Comparison of ENCODE assay signal across 25 cellular contexts in the genomic region with DNA sequence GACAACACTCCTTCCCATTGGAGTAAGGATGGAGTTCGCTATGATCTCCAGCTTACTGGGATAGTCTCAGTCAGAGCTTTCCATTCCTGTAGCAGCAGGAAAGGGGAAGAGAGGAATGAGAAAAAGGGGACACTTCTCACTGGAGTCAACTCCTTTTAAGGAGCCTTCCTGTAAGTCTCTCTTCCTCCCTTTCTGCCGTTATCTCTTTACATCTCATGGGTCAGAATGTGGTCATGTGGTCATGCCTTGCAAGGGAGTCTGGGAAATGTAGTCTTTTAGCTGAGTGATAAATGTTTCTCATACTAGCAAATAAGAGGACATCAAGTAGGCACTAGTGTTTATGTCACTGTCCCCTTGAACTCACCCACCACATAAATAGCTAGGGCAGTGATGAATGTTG.
A peak's percentile ranks its signal among the peaks of the same experiment; 100 is the strongest.
DNase-seq lines count a peak whose midpoint lies in the region; ATAC-seq, FAIRE-seq and TF ChIP-seq lines count a peak whose summit lies in the region.
"Had no signal": no experiment of that assay in that cellular context is flagged by ENCODE, and none has a peak within 500 bp of the region (broad histone marks: within the 10 kb centered on the region; RNA-seq: fewer than 3 reads in every experiment).

No MANE protein-coding gene starts in this region.

- no peak overlapping the region for H4K5ac ChIP-seq in H1 (ENCODE audit: insufficient read length, low read depth, low read length)

- H3K79me2 ChIP-seq in HepG2 (ENCODE audit: insufficient read depth, low read length) = no peaks in the 10 kb centered on the region
- no peaks in the 10 kb centered on the region for H3K79me2 ChIP-seq in OCI-LY3 (ENCODE audit: low read length)
- H3K79me2 ChIP-seq in H1 (ENCODE audit: control insufficient read depth in 1 of 2, insufficient read depth in 2 of 2, low read length in 2 of 2) = no peaks in the 10 kb centered on the region

- no peaks in the 10 kb centered on the region for H3K23me2 ChIP-seq in H1 (ENCODE audit: low read depth, low read length)

- H3K27ac Mint-ChIP-seq in activated naive CD4-positive, alpha-beta T cell treated with anti-CD3 and anti-CD28 coated beads for 36 hours = no peak overlapping the region

- 22% methylated on average over 2 of the region's 2 CpGs for WGBS in HepG2 (ENCODE audit: low lambda C conversion rate)
- WGBS in right lobe of liver (ENCODE audit: insufficient coverage, low coverage, low lambda C conversion rate, missing lambda C conversion rate) = 68% methylated on average over 2 of the region's 2 CpGs
- WGBS in H1 (ENCODE audit: extremely low coverage in 1 of 2, insufficient coverage in 1 of 2, insufficient read length in 1 of 2, insufficient replicate concordance in 2 of 2, low coverage in 1 of 2, low lambda C conversion rate in 2 of 2, missing lambda C conversion rate in 1 of 2), 2 experiments = 86% methylated on average over 2 of the region's 2 CpGs; no CpG with 5 or more reads in 1 of the 2 experiments

- no peak overlapping the region for H2BK12ac ChIP-seq in H1 (ENCODE audit: low read depth, low read length)

- in situ Hi-C loops in HepG2 (cut with HindIII; ENCODE audit: extremely low pct_ligation_motif_present, low pct_unique_long_range_greater_than_20kb) = no loop called here

- H3K36me3 ChIP-seq in HepG2 (replicated peaks in 1 of 2; ENCODE audit: control insufficient read depth in 1 of 2, insufficient read depth in 2 of 2, low read length in 2 of 2) = no peaks in the 10 kb centered on the region
- H3K36me3 ChIP-seq in right lobe of liver = no peaks in the 10 kb centered on the region
- no peaks in the 10 kb centered on the region for H3K36me3 ChIP-seq in OCI-LY3 (replicated peaks; ENCODE audit: low read depth, low read length)
- no peaks in the 10 kb centered on the region for H3K36me3 ChIP-seq in H1 (ENCODE audit: control insufficient read depth in 2 of 4, insufficient read depth in 4 of 4, low read length in 3 of 4)
- H3K36me3 ChIP-seq: HAP-1, Peyer's patch had no signal

- H4K8ac ChIP-seq in H1 (ENCODE audit: extremely low read depth, insufficient read depth, low read length) = no peak overlapping the region

- H3K4me3 ChIP-seq in HepG2 (replicated peaks in 1 of 3; ENCODE audit: insufficient read depth in 1 of 3, low read depth in 2 of 3, low read length in 3 of 3) = no peak overlapping the region
- no peak overlapping the region for H3K4me3 ChIP-seq in right lobe of liver
- no peak overlapping the region for H3K4me3 ChIP-seq in OCI-LY3 (ENCODE audit: low read length)
- H3K4me3 ChIP-seq in H1 (ENCODE audit: extremely low read depth in 1 of 4, insufficient read depth in 2 of 4, low read depth in 3 of 4, low read length in 4 of 4) = no peak overlapping the region
- H3K4me3 ChIP-seq: HAP-1, Peyer's patch, SK-N-MC had no signal

- H3K56ac ChIP-seq in H1 (replicated peaks; ENCODE audit: insufficient read length, low read depth, low read length) = no peak overlapping the region

- FAIRE-seq in HepG2 (lab: Jason Lieb, UNC) = no peak
- FAIRE-seq in H1 (lab: Jason Lieb, UNC) = peak; percentile 50
- no peak for FAIRE-seq in GM19239 (lab: Jason Lieb, UNC)
- FAIRE-seq: A204.1, GM12891, GM18507 had no signal

- intact Hi-C loops in HepG2 (cut with micrococcal nuclease; ENCODE audit: unreplicated experiment) (no loop called here), right lobe of liver (cut with DNase I) (no loop called here)
- intact Hi-C loops in activated naive CD4-positive, alpha-beta T cell treated with anti-CD3 and anti-CD28 coated beads for 36 hours (cut with micrococcal nuclease) = no loop called here

- TF ChIP-seq RAD21 in HepG2 (CRISPR knock-in tag; IDR thresholded peaks at IDR 0.05) (no peak), H1 (IDR thresholded peaks at IDR 0.05 in 1 of 2, conservative IDR thresholded peaks at IDR 0.05 in 1 of 2; ENCODE audit: low read depth in 2 of 2, low read length in 2 of 2) (no peak)

- peaks cover 2% of the 10 kb centered on the region for H3K27me3 Mint-ChIP-seq in activated naive CD4-positive, alpha-beta T cell treated with anti-CD3 and anti-CD28 coated beads for 36 hours (ENCODE audit: low read depth)

- H3K9me3 ChIP-seq in HepG2 (ENCODE audit: low read length) = peaks cover 26% of the 10 kb centered on the region
- H3K9me3 ChIP-seq in right lobe of liver = no peaks in the 10 kb centered on the region
- H3K9me3 ChIP-seq in OCI-LY3 (ENCODE audit: insufficient read depth, low read length) = no peaks in the 10 kb centered on the region
- no peaks in the 10 kb centered on the region for H3K9me3 ChIP-seq in H1 (ENCODE audit: insufficient read depth in 2 of 2, low read depth in 1 of 2, low read length in 1 of 2)
- H3K9me3 ChIP-seq: HAP-1, Peyer's patch had no signal

- H3K9ac ChIP-seq in HepG2 (ENCODE audit: insufficient read depth, low read depth, low read length) = no peak overlapping the region
- no peak overlapping the region for H3K9ac ChIP-seq in OCI-LY3 (ENCODE audit: low read length)
- H3K9ac ChIP-seq in H1 (replicated peaks in 1 of 4; ENCODE audit: extremely low read depth in 1 of 4, low read depth in 3 of 4, low read length in 3 of 4) = no peak overlapping the region

- H3K4ac ChIP-seq in H1 (replicated peaks; ENCODE audit: insufficient read length, low read depth, low read length) = no peak overlapping the region

- no peak overlapping the region for H3K18ac ChIP-seq in H1 (ENCODE audit: extremely low read depth, low read length)

- no peak overlapping the region for H2BK120ac ChIP-seq in H1 (replicated peaks; ENCODE audit: low read depth, low read length)

- no peaks in the 10 kb centered on the region for H3K79me1 ChIP-seq in H1 (ENCODE audit: low read depth, low read length)

- no peaks in the 10 kb centered on the region for H3K4me1 Mint-ChIP-seq in activated naive CD4-positive, alpha-beta T cell treated with anti-CD3 and anti-CD28 coated beads for 36 hours (ENCODE audit: low read depth)

- H3K4me1 ChIP-seq in HepG2 (ENCODE audit: insufficient read depth, low read length) = peaks cover 12% of the 10 kb centered on the region
- peaks cover 0 to 19% (median 8%) of the 10 kb centered on the region in 4 donors for H3K4me1 ChIP-seq in right lobe of liver
- H3K4me1 ChIP-seq in OCI-LY3 (ENCODE audit: low read length) = no peaks in the 10 kb centered on the region
- H3K4me1 ChIP-seq in H1 (replicated peaks in 1 of 4; ENCODE audit: control insufficient read depth in 3 of 4, insufficient read depth in 4 of 4, low read length in 3 of 4) = peaks cover 0 to 10% (median 0%) of the 10 kb centered on the region in 4 experiments; a peak in 1 of 7 replicates
- H3K4me1 ChIP-seq: HAP-1 had no signal

- H3K27ac ChIP-seq in HepG2 (ENCODE audit: extremely low read length, insufficient read depth, low read length) = no peak overlapping the region
- H3K27ac ChIP-seq in right lobe of liver = no peak overlapping the region
- no peak overlapping the region for H3K27ac ChIP-seq in OCI-LY3 (ENCODE audit: low read length)
- no peak overlapping the region for H3K27ac ChIP-seq in H1 (ENCODE audit: low read depth, low read length)
- H3K27ac ChIP-seq: C4-2B, Peyer's patch, SK-N-MC had no signal

- TF ChIP-seq POLR2A in HepG2 (IDR thresholded peaks at IDR 0.05; ENCODE audit: insufficient read depth in 1 of 2, low read depth in 2 of 2, low read length in 2 of 2) (no peak), right lobe of liver (IDR thresholded peaks at IDR 0.05) (no peak), H1 (IDR thresholded peaks at IDR 0.05; ENCODE audit: control extremely low read depth in 1 of 2, low read depth in 2 of 2, low read length in 2 of 2) (no peak)

- no peak overlapping the region for H3K14ac ChIP-seq in H1 (ENCODE audit: insufficient read length)

- no peak overlapping the region for H4K91ac ChIP-seq in H1 (replicated peaks; ENCODE audit: insufficient read length, low read length)

- ATAC-seq in HepG2 = no peak
- ATAC-seq in right lobe of liver = no peak
- ATAC-seq: Right ventricle myocardium inferior had no signal

- H3K23ac ChIP-seq in H1 (ENCODE audit: insufficient read length) = no peak overlapping the region

- no TSS peak for BruUV-seq in HepG2 (replicated peaks; lab: Mats Ljungman, UMichigan)

- H2AFZ ChIP-seq in HepG2 (ENCODE audit: low read length) (no peak overlapping the region), OCI-LY3 (ENCODE audit: low read depth, low read length) (0 out of 2 replicates have a peak overlapping the region, but pooled peaks have one; percentile 54), H1 (ENCODE audit: low read length) (no peak overlapping the region; the same call in 1 of the 2 replicates)

- no peaks in the 10 kb centered on the region for H3K27me3 ChIP-seq in HepG2 (ENCODE audit: control insufficient read depth in 1 of 2, insufficient read depth in 2 of 2, low read length in 2 of 2)
- no peaks in the 10 kb centered on the region for H3K27me3 ChIP-seq in right lobe of liver
- H3K27me3 ChIP-seq in OCI-LY3 (ENCODE audit: low read depth, low read length) = no peaks in the 10 kb centered on the region
- no peaks in the 10 kb centered on the region for H3K27me3 ChIP-seq in H1 (replicated peaks in 1 of 4; ENCODE audit: control insufficient read depth in 3 of 4, extremely low read depth in 1 of 4, insufficient read depth in 3 of 4, low read length in 3 of 4)
- H3K27me3 ChIP-seq: Peyer's patch had no signal

- TF ChIP-seq EP300 in HepG2 (IDR thresholded peaks at IDR 0.05; ENCODE audit: low read depth in 2 of 2, low read length in 2 of 2) = no peak
- TF ChIP-seq EP300 in HepG2 (CRISPR knock-in tag; IDR thresholded peaks at IDR 0.05; ENCODE audit: borderline replicate concordance) = no peak
- TF ChIP-seq EP300 in H1 (IDR thresholded peaks at IDR 0.05; ENCODE audit: borderline replicate concordance in 1 of 2, low read depth in 2 of 2, low read length in 2 of 2) = no peak

- POLR2A ChIA-PET in HepG2 (lab: Yijun Ruan, JAX) (no interaction called here), H1 (lab: Charles Lee; ENCODE audit: partially characterized antibody) (no interaction called here)

- no peak overlapping the region for H3K4me2 ChIP-seq in HepG2 (ENCODE audit: low read depth, low read length)
- H3K4me2 ChIP-seq in OCI-LY3 (ENCODE audit: low read length) = no peak overlapping the region
- H3K4me2 ChIP-seq in H1 (ENCODE audit: insufficient read depth in 1 of 2, low read depth in 2 of 2, low read length in 2 of 2) = no peak overlapping the region

- no peak overlapping the region for H2BK20ac ChIP-seq in H1 (ENCODE audit: low read length)

- H2BK15ac ChIP-seq in H1 (ENCODE audit: low read length) = no peak overlapping the region

- no peak overlapping the region for H2AK5ac ChIP-seq in H1 (ENCODE audit: low read depth, low read length)

- H4K20me1 ChIP-seq in HepG2 (ENCODE audit: insufficient read depth, low read length) (no peaks in the 10 kb centered on the region), OCI-LY3 (ENCODE audit: insufficient read depth, low read length) (no peaks in the 10 kb centered on the region), H1 (replicated peaks in 1 of 2; ENCODE audit: control insufficient read depth in 1 of 2, insufficient read depth in 2 of 2, low read length in 2 of 2) (no peaks in the 10 kb centered on the region)

- no peaks in the 10 kb centered on the region for H3K36me3 Mint-ChIP-seq in activated naive CD4-positive, alpha-beta T cell treated with anti-CD3 and anti-CD28 coated beads for 36 hours (ENCODE audit: low read depth)

- TF ChIP-seq CTCF in HepG2 (CRISPR knock-in tag; IDR thresholded peaks at IDR 0.05) = no peak
- TF ChIP-seq CTCF in right lobe of liver (IDR thresholded peaks at IDR 0.05) = no peak
- TF ChIP-seq CTCF in OCI-LY3 (IDR thresholded peaks at IDR 0.05; ENCODE audit: low read depth, low read length) = no peak
- no peak for TF ChIP-seq CTCF in H1 (IDR thresholded peaks at IDR 0.05; ENCODE audit: control extremely low read depth in 1 of 3, insufficient read depth in 1 of 3, low read depth in 1 of 3, low read length in 3 of 3)

- CTCF ChIA-PET in HepG2 (lab: Yijun Ruan, JAX; ENCODE audit: low intra/inter-chr PET ratio, low total read pairs) = no interaction called here
- CTCF ChIA-PET in H1 (lab: Charles Lee; ENCODE audit: partially characterized antibody) = interaction anchor here (1.2 kb wide), 1 partner anchor 21 kb away, joined by 4 read pairs; no protein-coding TSS in a partner anchor
- CTCF ChIA-PET in activated naive CD4-positive, alpha-beta T cell treated with anti-CD3 and anti-CD28 coated beads for 36 hours (lab: Charles Lee) = no interaction called here

- H3K9me3 Mint-ChIP-seq in activated naive CD4-positive, alpha-beta T cell treated with anti-CD3 and anti-CD28 coated beads for 36 hours = no peaks in the 10 kb centered on the region

- no peak overlapping the region for H2BK5ac ChIP-seq in H1 (ENCODE audit: low read depth, low read length)

- no peak for DNase-seq in HepG2 (ENCODE audit: low spot score)
- DNase-seq in right lobe of liver = no peak
- no peak for DNase-seq in H1 (ENCODE audit: low read depth in 1 of 2, low spot score in 2 of 2)
- no peak for DNase-seq in NCI-H524 treated with DMSO at 0.1 percent for 48 hours (lab: John Stamatoyannopoulos, UW)
- DNase-seq in AG08396 (ENCODE audit: low spot score) = no peak
- DNase-seq in activated naive CD4-positive, alpha-beta T cell treated with anti-CD3 and anti-CD28 coated beads for 36 hours = no peak
- no peak for DNase-seq in GM19239 (ENCODE audit: insufficient read length, low spot score)
- DNase-seq: DMS 273 treated with DMSO at 0.1 percent for 48 hours, GDM1, Kasumi-1, MM.1S, NCI-H1436, NCI-H2029, NCI-H2171, NCI-H446, NCI-H748 treated with DMSO at 0.1 percent for 48 hours, Peyer's patch had no signal

- H3K4me3 Mint-ChIP-seq in activated naive CD4-positive, alpha-beta T cell treated with anti-CD3 and anti-CD28 coated beads for 36 hours = no peak overlapping the region
